9 cellular contexts compared by ENCODE assay signal in the genomic region with DNA sequence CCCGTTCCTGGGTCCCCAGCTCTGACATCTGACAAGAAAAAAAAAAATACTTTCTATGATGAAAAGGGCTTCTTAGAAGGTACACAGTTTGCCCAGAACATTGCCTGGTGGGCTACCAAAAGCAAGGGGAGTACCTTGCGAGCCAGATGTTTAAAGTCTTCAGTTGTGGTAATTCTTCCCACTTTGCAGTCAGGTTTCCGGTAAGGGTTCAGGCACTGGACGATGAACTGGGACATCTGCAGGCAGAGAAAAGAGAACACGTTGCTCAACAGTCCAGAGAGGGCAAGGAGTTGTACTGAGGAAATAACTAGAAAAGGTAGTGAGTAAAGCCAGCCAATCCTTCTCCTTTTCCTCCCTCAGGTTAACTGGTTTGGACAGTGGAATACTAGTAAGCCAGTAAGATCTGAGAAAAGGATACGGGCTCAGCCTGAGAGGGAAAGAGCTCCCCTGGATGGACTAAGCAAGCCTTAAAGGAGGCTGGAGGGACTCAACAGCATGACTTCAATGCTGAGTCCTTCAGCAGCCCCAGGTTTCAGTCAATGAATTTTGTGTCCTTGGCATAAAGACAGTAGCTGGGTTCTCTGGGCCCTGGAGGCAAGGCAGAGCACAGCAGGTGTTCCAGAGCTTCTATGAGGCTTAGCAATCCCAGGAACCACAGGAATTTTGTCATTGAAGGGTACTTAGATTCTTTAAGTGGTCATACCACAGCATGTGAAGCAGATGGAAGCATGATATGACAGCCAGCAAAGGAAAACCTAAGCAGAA. TPM values are rescaled to one million over a fixed set of nuclear protein-coding genes. Genes with fewer than 3 reads are reported as not detected.
DNase-seq lines count a peak whose midpoint lies in the region; ATAC-seq and TF ChIP-seq lines count a peak whose summit lies in the region.
"Had no signal": no experiment of that assay in that cellular context is flagged by ENCODE, and none has a peak within 500 bp of the region (broad histone marks: within the 10 kb centered on the region; RNA-seq: fewer than 3 reads in every experiment).

No MANE protein-coding gene starts in this region.

- intact Hi-C loops in activated naive CD4-positive, alpha-beta T cell treated with anti-CD3 and anti-CD28 coated beads for 36 hours (cut with micrococcal nuclease): loop anchor here (2.0 to 5.0 kb wide), 4 partner anchors 31 to 365 kb away; a partner anchor contains a TSS
- intact Hi-C loops in OCI-LY7 (cut with micrococcal nuclease; ENCODE audit: unreplicated experiment): loop anchor here (5.0 to 10.0 kb wide), 2 partner anchors 313 to 365 kb away; a partner anchor contains a TSS

- H2AFZ ChIP-seq in OCI-LY7 (ENCODE audit: low read length): no peak overlapping the region

- H3K4me1 ChIP-seq in OCI-LY7 (ENCODE audit: insufficient read depth, low read length, poor library complexity, severe bottlenecking): peaks cover 26% of the 10 kb centered on the region

- peaks cover 83% of the 10 kb centered on the region for H3K36me3 ChIP-seq in OCI-LY7 (ENCODE audit: insufficient read depth, low read length)

- no peak overlapping the region for H3K4me3 ChIP-seq in OCI-LY7 (ENCODE audit: low read depth, low read length, poor library complexity, severe bottlenecking)
- no peak overlapping the region for H3K4me3 ChIP-seq in fibroblast of villous mesenchyme (ENCODE audit: low read depth, low read length)

- H3K4me2 ChIP-seq in OCI-LY7 (ENCODE audit: low read length): peak overlapping the region; percentile 39

- no peaks in the 10 kb centered on the region for H3K9me2 ChIP-seq in OCI-LY7 (ENCODE audit: insufficient read depth, low read length)

- peak overlapping the region; percentile 70 for H3K27ac Mint-ChIP-seq in activated naive CD4-positive, alpha-beta T cell treated with anti-CD3 and anti-CD28 coated beads for 36 hours
- peak overlapping the region; percentile 48 to 74 for H3K27ac Mint-ChIP-seq in stimulated activated naive CD8-positive, alpha-beta T cell treated with anti-CD3 and anti-CD28 coated beads, Interleukin-15, amount 100 ng/mL, for 72 hours
- H3K27ac Mint-ChIP-seq in glutamatergic neuron (ENCODE audit: unreplicated experiment): no peak overlapping the region
- no peak overlapping the region for H3K27ac Mint-ChIP-seq in endothelial cell (ENCODE audit: unreplicated experiment)

- DNase-seq in activated naive CD4-positive, alpha-beta T cell treated with anti-CD3 and anti-CD28 coated beads for 36 hours: no peak
- DNase-seq in activated naive CD4-positive, alpha-beta T cell treated with Interleukin-2 at 50 U/mL for 16 hours: no peak
- DNase-seq in OCI-LY7 (ENCODE audit: low spot score): no peak
- DNase-seq in fibroblast of villous mesenchyme (ENCODE audit: low read depth): peak; percentile 21
- DNase-seq in stimulated activated naive CD8-positive, alpha-beta T cell treated with anti-CD3 and anti-CD28 coated beads, Interleukin-15, amount 100 ng/mL, for 72 hours: no peak
- DNase-seq in glutamatergic neuron: no peak
- DNase-seq in endothelial cell (ENCODE audit: low spot score): no peak
- DNase-seq: COR-L47 had no signal

- ATAC-seq in stimulated activated naive CD8-positive, alpha-beta T cell treated with anti-CD3 and anti-CD28 coated beads, Interleukin-15, amount 100 ng/mL, for 72 hours: no peak
- ATAC-seq in GM21528 (IDR thresholded peaks at IDR 0.05; ENCODE audit: low FRiP score, unreplicated experiment): no peak

- TF ChIP-seq CTCF in OCI-LY7 (conservative IDR thresholded peaks at IDR 0.05; ENCODE audit: low read length): no peak
- no peak for TF ChIP-seq CTCF in fibroblast of villous mesenchyme (IDR thresholded peaks at IDR 0.05; ENCODE audit: insufficient read depth, low read depth, low read length)
- no peak for TF ChIP-seq CTCF in glutamatergic neuron (IDR thresholded peaks at IDR 0.05; ENCODE audit: partially characterized antibody, unreplicated experiment)
- TF ChIP-seq CTCF in endothelial cell (IDR thresholded peaks at IDR 0.05; ENCODE audit: unreplicated experiment): no peak

- BruUV-seq in OCI-LY7 (replicated peaks; lab: Mats Ljungman, UMichigan): no TSS peak

- H3K9me3 ChIP-seq in OCI-LY7 (ENCODE audit: low read length): no peaks in the 10 kb centered on the region

- H4K20me1 ChIP-seq in OCI-LY7 (ENCODE audit: insufficient read depth, low read length): peaks cover 6% of the 10 kb centered on the region; the same call in 1 of the 2 replicates

- peak overlapping the region; percentile 61 for H3K27ac ChIP-seq in OCI-LY7 (ENCODE audit: low read depth, low read length, poor library complexity, severe bottlenecking)

- POLR2A ChIA-PET in OCI-LY7 (lab: Charles Lee): interaction anchor here (0.6 to 1.7 kb wide), 4 partner anchors 10 to 58 kb away, joined by 4 to 6 read pairs (median 4); no protein-coding TSS in a partner anchor

- no peaks in the 10 kb centered on the region for H3K27me3 Mint-ChIP-seq in activated naive CD4-positive, alpha-beta T cell treated with anti-CD3 and anti-CD28 coated beads for 36 hours (ENCODE audit: low read depth)
- H3K27me3 Mint-ChIP-seq in stimulated activated naive CD8-positive, alpha-beta T cell treated with anti-CD3 and anti-CD28 coated beads, Interleukin-15, amount 100 ng/mL, for 72 hours: no peaks in the 10 kb centered on the region
- no peaks in the 10 kb centered on the region for H3K27me3 Mint-ChIP-seq in glutamatergic neuron (ENCODE audit: unreplicated experiment)
- H3K27me3 Mint-ChIP-seq in endothelial cell (ENCODE audit: unreplicated experiment): peaks cover 2% of the 10 kb centered on the region

- H3K4me3 Mint-ChIP-seq in activated naive CD4-positive, alpha-beta T cell treated with anti-CD3 and anti-CD28 coated beads for 36 hours: no peak overlapping the region
- peak overlapping the region; percentile 72 to 82 for H3K4me3 Mint-ChIP-seq in stimulated activated naive CD8-positive, alpha-beta T cell treated with anti-CD3 and anti-CD28 coated beads, Interleukin-15, amount 100 ng/mL, for 72 hours
- H3K4me3 Mint-ChIP-seq in glutamatergic neuron (ENCODE audit: unreplicated experiment): no peak overlapping the region
- H3K4me3 Mint-ChIP-seq in endothelial cell (ENCODE audit: unreplicated experiment): no peak overlapping the region

- H3K36me3 Mint-ChIP-seq in activated naive CD4-positive, alpha-beta T cell treated with anti-CD3 and anti-CD28 coated beads for 36 hours (ENCODE audit: low read depth): peaks cover 13% of the 10 kb centered on the region
- H3K36me3 Mint-ChIP-seq in glutamatergic neuron (ENCODE audit: unreplicated experiment) (no peaks in the 10 kb centered on the region), endothelial cell (ENCODE audit: low read depth, unreplicated experiment) (peaks cover 18% of the 10 kb centered on the region)

- CTCF ChIA-PET in activated naive CD4-positive, alpha-beta T cell treated with anti-CD3 and anti-CD28 coated beads for 36 hours (lab: Charles Lee): no interaction called here
- CTCF ChIA-PET in OCI-LY7 (lab: Charles Lee; ENCODE audit: unreplicated experiment): no interaction called here

- H3K9me3 Mint-ChIP-seq in activated naive CD4-positive, alpha-beta T cell treated with anti-CD3 and anti-CD28 coated beads for 36 hours: no peaks in the 10 kb centered on the region
- H3K9me3 Mint-ChIP-seq in stimulated activated naive CD8-positive, alpha-beta T cell treated with anti-CD3 and anti-CD28 coated beads, Interleukin-15, amount 100 ng/mL, for 72 hours: no peaks in the 10 kb centered on the region
- H3K9me3 Mint-ChIP-seq in glutamatergic neuron (ENCODE audit: unreplicated experiment) (no peaks in the 10 kb centered on the region), endothelial cell (ENCODE audit: unreplicated experiment) (no peaks in the 10 kb centered on the region)

- peaks cover 42% of the 10 kb centered on the region for H3K4me1 Mint-ChIP-seq in activated naive CD4-positive, alpha-beta T cell treated with anti-CD3 and anti-CD28 coated beads for 36 hours (ENCODE audit: low read depth)
- peaks cover 75% of the 10 kb centered on the region for H3K4me1 Mint-ChIP-seq in stimulated activated naive CD8-positive, alpha-beta T cell treated with anti-CD3 and anti-CD28 coated beads, Interleukin-15, amount 100 ng/mL, for 72 hours
- H3K4me1 Mint-ChIP-seq in glutamatergic neuron (ENCODE audit: low read depth, unreplicated experiment) (peaks cover 3% of the 10 kb centered on the region), endothelial cell (ENCODE audit: unreplicated experiment) (no peaks in the 10 kb centered on the region)

- 0 out of 2 replicates have a peak, but pooled peaks cover 9% of the 10 kb centered on the region for H3K79me2 ChIP-seq in OCI-LY7 (ENCODE audit: insufficient read depth, low read depth, low read length)

RNA-seq across cellular contexts. Expression of a gene that starts 38.2 kb away (rescaled TPM):
- total RNA-seq in activated naive CD4-positive, alpha-beta T cell treated with anti-CD3 and anti-CD28 coated beads for 36 hours: 10 to 100 TPM; 85.0 to 92.4 TPM
- total RNA-seq in OCI-LY7 (2014; rRNA removed; shearing (Covaris generic)): 53.3 and 74.9 TPM in 2 replicates
- total RNA-seq in OCI-LY7 (2022) (129 and 149 TPM in 2 replicates), fibroblast of villous mesenchyme (3.5 and 5.5 TPM in 2 replicates), glutamatergic neuron (ENCODE audit: unreplicated experiment) (38.0 TPM), endothelial cell (ENCODE audit: unreplicated experiment) (202 TPM)

RNA-seq across cellular contexts. Expression of a gene that starts 41.1 kb away (rescaled TPM):
- 10 to 100 TPM; 37.6 to 43.0 TPM for total RNA-seq in activated naive CD4-positive, alpha-beta T cell treated with anti-CD3 and anti-CD28 coated beads for 36 hours
- 74.9 and 102 TPM in 2 replicates for total RNA-seq in OCI-LY7 (2014; rRNA removed; shearing (Covaris generic))
- total RNA-seq in OCI-LY7 (2022): 107 and 116 TPM in 2 replicates
- total RNA-seq in fibroblast of villous mesenchyme: 18.6 and 25.4 TPM in 2 replicates
- 41.4 TPM for total RNA-seq in glutamatergic neuron (ENCODE audit: unreplicated experiment)
- 36.3 TPM for total RNA-seq in endothelial cell (ENCODE audit: unreplicated experiment)

Comparison
In these comparisons a context has a peak if more than half of its experiments do, and no peak if none do; other contexts are left out.
1. H3K27ac Mint-ChIP-seq: peak in activated naive CD4-positive, alpha-beta T cell treated with anti-CD3 and anti-CD28 coated beads for 36 hours (single experiment) and stimulated activated naive CD8-positive, alpha-beta T cell treated with anti-CD3 and anti-CD28 coated beads, Interleukin-15, amount 100 ng/mL, for 72 hours (2 of 2); none in glutamatergic neuron (single experiment) and endothelial cell (single experiment).
2. H3K4me3 Mint-ChIP-seq: peak in stimulated activated naive CD8-positive, alpha-beta T cell treated with anti-CD3 and anti-CD28 coated beads, Interleukin-15, amount 100 ng/mL, for 72 hours (2 of 2); none in activated naive CD4-positive, alpha-beta T cell treated with anti-CD3 and anti-CD28 coated beads for 36 hours (single experiment), glutamatergic neuron (single experiment) and endothelial cell (single experiment).